Comparison of ENCODE assay signal across 17 cellular contexts in the genomic region with DNA sequence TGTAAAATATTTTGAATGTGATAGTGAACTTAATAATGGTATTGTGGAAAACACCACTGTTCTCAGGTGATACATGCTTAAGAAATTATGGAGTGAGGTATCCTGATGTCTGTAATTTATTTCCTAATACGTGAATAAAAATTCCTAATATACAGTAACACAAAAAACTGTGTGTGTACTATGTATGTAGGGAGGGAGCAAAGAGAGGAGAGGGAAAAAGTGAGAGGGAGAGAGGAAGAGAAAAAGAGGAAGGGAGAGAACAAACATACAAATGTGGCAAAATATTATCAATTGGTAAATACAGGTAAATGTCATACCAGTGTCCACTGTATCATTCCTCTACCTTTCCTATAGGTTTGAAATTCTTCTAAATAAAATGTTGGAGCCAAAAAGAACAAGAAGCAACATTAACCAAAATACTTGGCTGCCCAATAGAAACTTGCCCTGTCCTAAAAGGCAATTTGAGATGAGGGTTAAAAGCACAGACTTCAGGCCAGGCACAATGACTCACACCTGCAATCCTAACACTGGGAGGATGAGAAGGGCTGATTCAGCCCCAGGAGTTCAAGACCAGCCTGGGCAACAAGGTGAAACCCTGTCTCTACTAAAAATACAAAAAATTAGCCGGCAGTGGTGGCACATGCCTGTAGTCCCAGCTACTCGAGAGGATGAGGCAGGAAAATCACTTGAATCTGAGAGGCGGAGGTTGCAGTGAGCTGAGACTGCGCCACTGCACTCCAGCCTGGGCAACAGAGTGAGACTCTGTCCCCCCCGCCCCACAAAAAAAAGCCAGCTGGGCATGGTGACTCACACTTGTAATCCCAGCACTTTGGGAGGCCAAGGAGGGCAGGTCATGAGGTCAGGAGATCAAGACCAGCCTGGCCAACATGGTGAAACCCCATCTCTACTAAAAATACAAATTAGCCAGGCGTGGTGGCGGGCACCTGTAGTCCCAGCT. TPM values are rescaled to one million over a fixed set of nuclear protein-coding genes. Genes with fewer than 3 reads are reported as not detected.
DNase-seq lines count a peak whose midpoint lies in the region; ATAC-seq, FAIRE-seq and TF ChIP-seq lines count a peak whose summit lies in the region.
"Had no signal": no experiment of that assay in that cellular context is flagged by ENCODE, and none has a peak within 500 bp of the region (broad histone marks: within the 10 kb centered on the region; RNA-seq: fewer than 3 reads in every experiment).

No MANE protein-coding gene starts in this region.

- H4K5ac ChIP-seq in mesendoderm (ENCODE audit: low read length): no peak overlapping the region

- no peak for ATAC-seq in CD4-positive, alpha-beta T cell (ENCODE audit: poor library complexity)
- ATAC-seq in GM12878: peak; percentile 43; the same call in 2 of the 3 replicates
- no peak for ATAC-seq in HG03095 (IDR thresholded peaks at IDR 0.05; ENCODE audit: unreplicated experiment)
- ATAC-seq: activated CD4-positive, CD25-positive, alpha-beta regulatory T cell treated with anti-CD3 and anti-CD28 coated beads, Interleukin-2, amount 50 U/mL, for 24 hours had no signal

- no peak for DNase-seq in CD4-positive, alpha-beta T cell
- DNase-seq in Karpas-422 (no peak), GM12878 (ENCODE audit: low read depth, low spot score) (no peak), mesendoderm (peak; percentile 24), neuronal stem cell (ENCODE audit: low spot score) (no peak), D721Med (ENCODE audit: insufficient read length, low spot score) (no peak), NOMO-1 treated with DMSO at 0.1 percent for 48 hours (lab: John Stamatoyannopoulos, UW; ENCODE audit: unreplicated experiment) (no peak)
- DNase-seq: esophagus squamous epithelium, GF-D8, H7, NCI-H1092, NCI-H2227 treated with DMSO at 0.1 percent for 48 hours had no signal

- H3K27me3 Mint-ChIP-seq in CD4-positive, alpha-beta T cell: no peaks in the 10 kb centered on the region

- no peak for TF ChIP-seq EP300 in GM12878 (IDR thresholded peaks at IDR 0.05; ENCODE audit: borderline replicate concordance in 1 of 2, control insufficient read depth in 1 of 2, low read depth in 2 of 2, low read length in 2 of 2)

- H3K9ac ChIP-seq in Karpas-422 (ENCODE audit: low read length): no peak overlapping the region
- no peak overlapping the region for H3K9ac ChIP-seq in GM12878 (ENCODE audit: control insufficient read depth, insufficient read depth, low read length)
- H3K9ac ChIP-seq in mesendoderm (ENCODE audit: low read length): no peak overlapping the region
- H3K9ac ChIP-seq in neuronal stem cell (ENCODE audit: low read depth, low read length, poor library complexity): no peak overlapping the region

- CTCF ChIA-PET in CD4-positive, alpha-beta T cell (lab: Charles Lee): interaction anchor here (0.7 kb wide), 1 partner anchor 841 kb away, joined by 3 read pairs; no protein-coding TSS in a partner anchor
- CTCF ChIA-PET in GM12878 (lab: Yijun Ruan, JAX): interaction anchor here (1.5 to 1.8 kb wide), 2 partner anchors 11 to 39 kb away, joined by 4 to 5 read pairs; no protein-coding TSS in a partner anchor

- no peak overlapping the region for H3K4me3 Mint-ChIP-seq in CD4-positive, alpha-beta T cell

- H2BK5ac ChIP-seq in mesendoderm (ENCODE audit: low read length) (no peak overlapping the region), neuronal stem cell (ENCODE audit: low read length) (no peak overlapping the region)

- H3K4me3 ChIP-seq in Karpas-422 (ENCODE audit: low read length): no peak overlapping the region
- no peak overlapping the region for H3K4me3 ChIP-seq in GM12878
- H3K4me3 ChIP-seq in mesendoderm (ENCODE audit: low read length): no peak overlapping the region
- no peak overlapping the region for H3K4me3 ChIP-seq in neuronal stem cell (ENCODE audit: low read length in 2 of 2)
- H3K4me3 ChIP-seq: coronary artery, esophagus squamous epithelium had no signal

- peaks cover 50% of the 10 kb centered on the region for H3K36me3 Mint-ChIP-seq in CD4-positive, alpha-beta T cell (ENCODE audit: low read depth)

- peak overlapping the region; percentile 40 for H3K27ac Mint-ChIP-seq in CD4-positive, alpha-beta T cell

- H3K4me2 ChIP-seq in Karpas-422 (ENCODE audit: low read depth, low read length, poor library complexity, severe bottlenecking): peak overlapping the region; percentile 48
- no peak overlapping the region for H3K4me2 ChIP-seq in GM12878 (ENCODE audit: control insufficient read depth, insufficient read depth)
- H3K4me2 ChIP-seq in mesendoderm (ENCODE audit: low read length): no peak overlapping the region
- no peak overlapping the region for H3K4me2 ChIP-seq in neuronal stem cell (ENCODE audit: insufficient read depth, low read length, poor library complexity, severe bottlenecking)

- no peak overlapping the region for H4K8ac ChIP-seq in mesendoderm (ENCODE audit: low read depth, low read length)
- no peak overlapping the region for H4K8ac ChIP-seq in neuronal stem cell (ENCODE audit: low read depth, low read length)

- H3K4me1 Mint-ChIP-seq in CD4-positive, alpha-beta T cell (ENCODE audit: low read depth): peaks cover 56% of the 10 kb centered on the region

- no peak overlapping the region for H3K56ac ChIP-seq in mesendoderm (ENCODE audit: low read length)

- WGBS in GM12878 (ENCODE audit: insufficient coverage, insufficient replicate concordance, low lambda C conversion rate, missing lambda C conversion rate): 54% methylated on average over 8 of the region's 8 CpGs
- no CpG with 5 or more reads among the region's 8 CpGs for WGBS in mesendoderm (ENCODE audit: extremely low coverage, insufficient coverage, low lambda C conversion rate)
- no CpG with 5 or more reads among the region's 8 CpGs for WGBS in neuronal stem cell (ENCODE audit: extremely low coverage in 2 of 2, insufficient read length in 2 of 2, insufficient replicate concordance in 1 of 2), 2 donors

- no peaks in the 10 kb centered on the region for H3K9me3 ChIP-seq in CD4-positive, alpha-beta T cell (ENCODE audit: control insufficient read depth, low read length)
- H3K9me3 ChIP-seq in Karpas-422 (ENCODE audit: low read length) (no peaks in the 10 kb centered on the region), GM12878 (replicated peaks; ENCODE audit: control insufficient read depth, insufficient read depth, low read length) (no peaks in the 10 kb centered on the region), neuronal stem cell (replicated peaks in 1 of 2; ENCODE audit: control insufficient read depth in 2 of 2, insufficient read depth in 1 of 2, low read depth in 1 of 2, low read length in 2 of 2) (no peaks in the 10 kb centered on the region)
- H3K9me3 ChIP-seq: esophagus squamous epithelium had no signal

- no peak overlapping the region for H2BK12ac ChIP-seq in neuronal stem cell (ENCODE audit: low read length)

- H4K91ac ChIP-seq in neuronal stem cell (ENCODE audit: low read depth, low read length, poor library complexity): no peak overlapping the region

- H3K79me1 ChIP-seq in mesendoderm (ENCODE audit: low read length) (no peaks in the 10 kb centered on the region), neuronal stem cell (ENCODE audit: low read depth, low read length) (no peaks in the 10 kb centered on the region)

- BruUV-seq in GM12878 (replicated peaks; lab: Mats Ljungman, UMichigan): no TSS peak

- peaks cover 18% of the 10 kb centered on the region for H3K4me1 ChIP-seq in Karpas-422 (ENCODE audit: low read length)
- H3K4me1 ChIP-seq in GM12878 (ENCODE audit: control insufficient read depth, insufficient read depth, low read length): no peaks in the 10 kb centered on the region; the same call in 1 of the 2 replicates
- H3K4me1 ChIP-seq in mesendoderm (ENCODE audit: control insufficient read depth, low read depth, low read length): no peaks in the 10 kb centered on the region
- peaks cover 0 to 6% of the 10 kb centered on the region in 2 donors for H3K4me1 ChIP-seq in neuronal stem cell (ENCODE audit: control insufficient read depth in 2 of 2, insufficient read depth in 1 of 2, low read depth in 1 of 2, low read length in 2 of 2)

- H3K36me3 ChIP-seq in Karpas-422 (ENCODE audit: insufficient read depth, low read length) (no peaks in the 10 kb centered on the region), GM12878 (ENCODE audit: control insufficient read depth in 2 of 2, insufficient read depth in 2 of 2, low read length in 1 of 2) (no peaks in the 10 kb centered on the region), mesendoderm (ENCODE audit: control insufficient read depth, insufficient read depth, low read length) (no peaks in the 10 kb centered on the region), neuronal stem cell (replicated peaks in 1 of 2; ENCODE audit: control insufficient read depth in 2 of 2, insufficient read depth in 2 of 2, low read length in 2 of 2) (peaks cover 0 to 7% of the 10 kb centered on the region in 2 donors)

- POLR2A ChIA-PET in CD4-positive, alpha-beta T cell (lab: Charles Lee): no interaction called here
- POLR2A ChIA-PET in GM12878 (lab: Charles Lee): no interaction called here

- H2BK15ac ChIP-seq in mesendoderm (replicated peaks; ENCODE audit: low read depth) (no peak overlapping the region), neuronal stem cell (ENCODE audit: low read length) (no peak overlapping the region)

- H3K18ac ChIP-seq in mesendoderm (ENCODE audit: low read length) (no peak overlapping the region), neuronal stem cell (ENCODE audit: low read length) (no peak overlapping the region)

- TF ChIP-seq POLR2A in GM12878 (IDR thresholded peaks at IDR 0.05; ENCODE audit: low read depth, low read length): no peak

- RAD21 ChIA-PET in GM12878 (lab: Charles Lee; ENCODE audit: unreplicated experiment): no interaction called here

- H3K23ac ChIP-seq in mesendoderm (ENCODE audit: low read length) (no peak overlapping the region), neuronal stem cell (ENCODE audit: low read depth, low read length, poor library complexity) (no peak overlapping the region)

- intact Hi-C loops in CD4-positive, alpha-beta T cell (cut with DNase I, micrococcal nuclease): no loop called here
- intact Hi-C loops in GM12878 (cut with micrococcal nuclease; ENCODE audit: unreplicated experiment): no loop called here

- no peaks in the 10 kb centered on the region for H3K9me3 Mint-ChIP-seq in CD4-positive, alpha-beta T cell

- FAIRE-seq in GM12878 (lab: Jason Lieb, UNC) (no peak), D721Med (lab: Jason Lieb, UNC) (no peak)

- TF ChIP-seq CTCF in CD4-positive, alpha-beta T cell (IDR thresholded peaks at IDR 0.05): no peak
- no peak for TF ChIP-seq CTCF in GM12878 (IDR thresholded peaks at IDR 0.05 in 2 of 3, conservative IDR thresholded peaks at IDR 0.05 in 1 of 3; ENCODE audit: control insufficient read depth in 2 of 3, extremely low read depth in 1 of 3, insufficient read depth in 1 of 3, low read depth in 3 of 3, low read length in 3 of 3)
- no peak for TF ChIP-seq CTCF in D721Med (IDR thresholded peaks at IDR 0.05; ENCODE audit: insufficient read depth, missing control alignments)

- in situ Hi-C loops in GM12878 (cut with MboI): no loop called here

- peaks cover 80% of the 10 kb centered on the region for H3K79me2 ChIP-seq in Karpas-422 (ENCODE audit: low read length)
- H3K79me2 ChIP-seq in GM12878 (ENCODE audit: control insufficient read depth, insufficient read depth, low read length): no peaks in the 10 kb centered on the region; the same call in 1 of the 2 replicates
- no peaks in the 10 kb centered on the region for H3K79me2 ChIP-seq in mesendoderm (ENCODE audit: control insufficient read depth, insufficient read depth, low read length)

- no peak overlapping the region for H3K14ac ChIP-seq in neuronal stem cell (ENCODE audit: low read length)

- no peak overlapping the region for H2AK5ac ChIP-seq in mesendoderm (ENCODE audit: low read length)
- H2AK5ac ChIP-seq in neuronal stem cell (ENCODE audit: low read depth, low read length): no peak overlapping the region

- no peak overlapping the region for H2BK120ac ChIP-seq in mesendoderm (ENCODE audit: low read depth, low read length)
- no peak overlapping the region for H2BK120ac ChIP-seq in neuronal stem cell (ENCODE audit: low read depth, low read length)

- no peak for TF ChIP-seq RAD21 in GM12878 (IDR thresholded peaks at IDR 0.05; ENCODE audit: insufficient read depth, low read depth, low read length)

- no peaks in the 10 kb centered on the region for H4K20me1 ChIP-seq in Karpas-422 (ENCODE audit: insufficient read depth, low read depth, low read length)
- H4K20me1 ChIP-seq in GM12878 (ENCODE audit: control insufficient read depth, insufficient read depth): no peaks in the 10 kb centered on the region

- H3K27ac ChIP-seq in CD4-positive, alpha-beta T cell (ENCODE audit: low read depth, low read length): no peak overlapping the region
- H3K27ac ChIP-seq in Karpas-422 (ENCODE audit: low read length) (peak overlapping the region; percentile 12; the same call in 1 of the 2 replicates), GM12878 (ENCODE audit: control insufficient read depth, insufficient read depth) (no peak overlapping the region), mesendoderm (ENCODE audit: low read depth, low read length) (no peak overlapping the region), neuronal stem cell (replicated peaks; ENCODE audit: low read length) (no peak overlapping the region)
- H3K27ac ChIP-seq: C4-2B, coronary artery, esophagus squamous epithelium had no signal

- H3K9me2 ChIP-seq in Karpas-422 (replicated peaks; ENCODE audit: insufficient read depth, low read length): no peaks in the 10 kb centered on the region

- no peaks in the 10 kb centered on the region for H3K27me3 ChIP-seq in CD4-positive, alpha-beta T cell (ENCODE audit: control insufficient read depth, insufficient read depth, low read length)
- H3K27me3 ChIP-seq in Karpas-422 (ENCODE audit: low read length): no peaks in the 10 kb centered on the region
- no peaks in the 10 kb centered on the region for H3K27me3 ChIP-seq in GM12878 (replicated peaks in 1 of 2; ENCODE audit: control insufficient read depth in 2 of 2, insufficient read depth in 2 of 2, low read length in 1 of 2)
- no peaks in the 10 kb centered on the region for H3K27me3 ChIP-seq in mesendoderm (ENCODE audit: insufficient read depth, low read length, poor library complexity)
- no peaks in the 10 kb centered on the region for H3K27me3 ChIP-seq in neuronal stem cell (ENCODE audit: control insufficient read depth in 3 of 3, insufficient read depth in 3 of 3, low read depth in 1 of 3, low read length in 3 of 3)
- H3K27me3 ChIP-seq: esophagus squamous epithelium had no signal

- H3K4ac ChIP-seq in mesendoderm (ENCODE audit: low read depth, low read length) (no peak overlapping the region), neuronal stem cell (ENCODE audit: low read length) (no peak overlapping the region)

- SMC1A ChIA-PET in GM12878 (lab: Charles Lee; ENCODE audit: uncharacterized antibody, unreplicated experiment): no interaction called here

- no peak overlapping the region for H2AFZ ChIP-seq in Karpas-422 (ENCODE audit: low read length)
- no peak overlapping the region for H2AFZ ChIP-seq in GM12878 (ENCODE audit: control insufficient read depth, low read depth, low read length)
- no peak overlapping the region for H2AFZ ChIP-seq in neuronal stem cell (ENCODE audit: low read length)

RNA-seq across cellular contexts. Expression of a gene that starts 14.5 kb away (rescaled TPM):
- total RNA-seq in CD4-positive, alpha-beta T cell: 100 to 1,000 TPM; 106 to 115 TPM
- total RNA-seq in Karpas-422 (2014; rRNA removed; shearing (Covaris generic); ENCODE audit: low replicate concordance): 31.9 and 39.0 TPM in 2 replicates
- total RNA-seq in GM12878 (2013; cell fraction: nucleolus; rRNA removed): 40.4 and 55.4 TPM in 2 replicates
- total RNA-seq in GM12878 (2014; rRNA removed) (11.7 TPM in 2 replicates), GM12878 (2014; rRNA removed; fragmentation: Illumina TruSeq; extraction: Trizol) (10.8 and 12.0 TPM in 2 replicates), GM12878 (2021) (24.9 and 26.1 TPM in 2 replicates)
- polyA plus RNA-seq in GM12878 (2011; ENCODE audit: low read depth): 12.4 TPM
- polyA plus RNA-seq in GM12878 (2011; rRNA removed) (12.4 and 13.9 TPM in 2 replicates), GM12878 (2014; fragmentation: Illumina TruSeq; extraction: Trizol) (17.2 and 23.0 TPM in 2 replicates), GM12878 (2014; fragmentation: Nextera tagmentation; extraction: Ambion mirVana) (1 to 10 TPM; 4.6 to 6.2 TPM), GM12878 (2014; rRNA removed) (13.9 and 15.3 TPM in 2 replicates), GM12878 (2016; fragmentation: Nextera tagmentation; extraction: Ambion mirVana) (1 to 10 TPM; 7.8 to 8.9 TPM)
- polyA plus RNA-seq in GM12878 (2011; cell fraction: cytosol; rRNA removed): 11.7 and 12.3 TPM in 2 replicates
- 40.0 and 41.3 TPM in 2 replicates for polyA plus RNA-seq in GM12878 (2011; cell fraction: nucleus; rRNA removed)
- 17.9 and 18.6 TPM in 2 replicates for polyA plus RNA-seq in GM12878 (2012)
- polyA minus RNA-seq in GM12878 (2011; rRNA and poly(A)+ RNA removed): 10.0 and 12.7 TPM in 2 replicates
- 3.9 and 7.0 TPM in 2 replicates for polyA minus RNA-seq in GM12878 (2011; cell fraction: cytosol; rRNA and poly(A)+ RNA removed)
- 9.7 and 17.4 TPM in 2 replicates for polyA minus RNA-seq in GM12878 (2011; cell fraction: nucleus; rRNA and poly(A)+ RNA removed)
- 14.4 TPM for polyA plus RNA-seq in mesendoderm (2013, experiment 1 of 2)
- 14.6 TPM for polyA plus RNA-seq in mesendoderm (2013, experiment 2 of 2)
- polyA plus RNA-seq in neuronal stem cell (2013, experiment 1 of 2): 37.4 TPM
- 37.2 TPM for polyA plus RNA-seq in neuronal stem cell (2013, experiment 2 of 2)

RNA-seq across cellular contexts. Expression of a gene that starts 18.3 kb away (rescaled TPM):
- total RNA-seq in CD4-positive, alpha-beta T cell: under 1 TPM; 0.20 to 0.33 TPM
- 0.11 TPM in 1 of 2 replicates, not detected in the other for total RNA-seq in Karpas-422 (2014; rRNA removed; shearing (Covaris generic); ENCODE audit: low replicate concordance)
- 0.39 TPM in 1 of 2 replicates, not detected in the other for total RNA-seq in GM12878 (2013; cell fraction: nucleolus; rRNA removed)
- total RNA-seq in GM12878 (2014; rRNA removed) (not detected in 2 replicates), GM12878 (2014; rRNA removed; fragmentation: Illumina TruSeq; extraction: Trizol) (not detected in 2 replicates), GM12878 (2021) (0.13 and 0.16 TPM in 2 replicates)
- polyA plus RNA-seq in GM12878 (2011; ENCODE audit: low read depth): 0.12 TPM
- polyA plus RNA-seq in GM12878 (2011; rRNA removed) (0.10 TPM in 2 replicates), GM12878 (2014; fragmentation: Illumina TruSeq; extraction: Trizol) (0.14 and 0.22 TPM in 2 replicates), GM12878 (2014; fragmentation: Nextera tagmentation; extraction: Ambion mirVana) (under 1 TPM in 1 of 2 experiments, not detected in 1; 0.04 TPM), GM12878 (2014; rRNA removed) (0.14 and 0.22 TPM in 2 replicates), GM12878 (2016; fragmentation: Nextera tagmentation; extraction: Ambion mirVana) (not detected)
- polyA plus RNA-seq in GM12878 (2011; cell fraction: cytosol; rRNA removed): 0.13 and 0.24 TPM in 2 replicates
- 0.16 TPM in 2 replicates for polyA plus RNA-seq in GM12878 (2011; cell fraction: nucleus; rRNA removed)
- polyA plus RNA-seq in GM12878 (2012): 0.12 and 0.17 TPM in 2 replicates
- 0.22 TPM in 1 of 2 replicates, not detected in the other for polyA minus RNA-seq in GM12878 (2011; rRNA and poly(A)+ RNA removed)
- polyA minus RNA-seq in GM12878 (2011; cell fraction: cytosol; rRNA and poly(A)+ RNA removed): not detected in 2 replicates
- polyA minus RNA-seq in GM12878 (2011; cell fraction: nucleus; rRNA and poly(A)+ RNA removed): 0.24 and 0.57 TPM in 2 replicates
- polyA plus RNA-seq in mesendoderm (2013, experiment 1 of 2): 0.04 TPM
- polyA plus RNA-seq in mesendoderm (2013, experiment 2 of 2): 0.06 TPM
- polyA plus RNA-seq in neuronal stem cell (2013, experiment 1 of 2): 0.11 TPM
- polyA plus RNA-seq in neuronal stem cell (2013, experiment 2 of 2): 0.11 TPM
- total RNA-seq: esophagus squamous epithelium, H7, urinary bladder had no signal

RNA-seq across cellular contexts. Expression of a gene that starts 38.8 kb away (rescaled TPM):
- not detected for total RNA-seq in CD4-positive, alpha-beta T cell
- total RNA-seq in Karpas-422 (2014; rRNA removed; shearing (Covaris generic); ENCODE audit: low replicate concordance): 14.3 and 17.9 TPM in 2 replicates
- 0.79 and 1.3 TPM in 2 replicates for total RNA-seq in GM12878 (2013; cell fraction: nucleolus; rRNA removed)
- total RNA-seq in GM12878 (2014; rRNA removed): 0.51 and 1.5 TPM in 2 replicates
- 0.36 and 0.78 TPM in 2 replicates for total RNA-seq in GM12878 (2014; rRNA removed; fragmentation: Illumina TruSeq; extraction: Trizol)
- total RNA-seq in GM12878 (2021): 0.64 and 0.77 TPM in 2 replicates
- 0.16 TPM for polyA plus RNA-seq in GM12878 (2011; ENCODE audit: low read depth)
- polyA plus RNA-seq in GM12878 (2011; rRNA removed): 2.2 and 2.5 TPM in 2 replicates
- 3.1 and 4.4 TPM in 2 replicates for polyA plus RNA-seq in GM12878 (2011; cell fraction: cytosol; rRNA removed)
- polyA plus RNA-seq in GM12878 (2011; cell fraction: nucleus; rRNA removed): 1.3 and 1.9 TPM in 2 replicates
- polyA plus RNA-seq in GM12878 (2012): 0.12 and 0.73 TPM in 2 replicates
- 0.38 and 0.70 TPM in 2 replicates for polyA plus RNA-seq in GM12878 (2014; fragmentation: Illumina TruSeq; extraction: Trizol)
- under 1 TPM; 0.13 to 0.18 TPM for polyA plus RNA-seq in GM12878 (2014; fragmentation: Nextera tagmentation; extraction: Ambion mirVana)
- polyA plus RNA-seq in GM12878 (2014; rRNA removed): 0.58 and 1.9 TPM in 2 replicates
- under 1 TPM; 0.09 to 0.14 TPM for polyA plus RNA-seq in GM12878 (2016; fragmentation: Nextera tagmentation; extraction: Ambion mirVana)
- 2.8 and 6.2 TPM in 2 replicates for polyA minus RNA-seq in GM12878 (2011; rRNA and poly(A)+ RNA removed)
- polyA minus RNA-seq in GM12878 (2011; cell fraction: cytosol; rRNA and poly(A)+ RNA removed): 1.6 and 2.0 TPM in 2 replicates
- polyA minus RNA-seq in GM12878 (2011; cell fraction: nucleus; rRNA and poly(A)+ RNA removed): 3.5 and 6.3 TPM in 2 replicates
- polyA plus RNA-seq in mesendoderm (2013, experiment 1 of 2): 10.2 TPM
- 10.8 TPM for polyA plus RNA-seq in mesendoderm (2013, experiment 2 of 2)
- 0.24 TPM for polyA plus RNA-seq in neuronal stem cell (2013, experiment 1 of 2)
- polyA plus RNA-seq in neuronal stem cell (2013, experiment 2 of 2): 0.35 TPM
- total RNA-seq: esophagus squamous epithelium, urinary bladder had no signal

RNA-seq across cellular contexts. Expression of a gene that starts 43.3 kb away (rescaled TPM):
- total RNA-seq in CD4-positive, alpha-beta T cell: under 1 TPM; 0.31 to 0.85 TPM
- total RNA-seq in Karpas-422 (2014; rRNA removed; shearing (Covaris generic); ENCODE audit: low replicate concordance): 1.9 and 9.3 TPM in 2 replicates
- 0.51 and 0.69 TPM in 2 replicates for total RNA-seq in GM12878 (2013; cell fraction: nucleolus; rRNA removed)
- total RNA-seq in GM12878 (2014; rRNA removed): 0.71 and 1.0 TPM in 2 replicates
- total RNA-seq in GM12878 (2014; rRNA removed; fragmentation: Illumina TruSeq; extraction: Trizol): 0.31 and 0.32 TPM in 2 replicates
- 1.1 and 1.2 TPM in 2 replicates for total RNA-seq in GM12878 (2021)
- 0.33 TPM for polyA plus RNA-seq in GM12878 (2011; ENCODE audit: low read depth)
- 0.97 and 1.2 TPM in 2 replicates for polyA plus RNA-seq in GM12878 (2011; rRNA removed)
- 0.96 and 1.5 TPM in 2 replicates for polyA plus RNA-seq in GM12878 (2011; cell fraction: cytosol; rRNA removed)
- 4.4 and 6.4 TPM in 2 replicates for polyA plus RNA-seq in GM12878 (2011; cell fraction: nucleus; rRNA removed)
- polyA plus RNA-seq in GM12878 (2012): 0.19 and 0.28 TPM in 2 replicates
- 0.32 and 0.79 TPM in 2 replicates for polyA plus RNA-seq in GM12878 (2014; fragmentation: Illumina TruSeq; extraction: Trizol)
- polyA plus RNA-seq in GM12878 (2014; fragmentation: Nextera tagmentation; extraction: Ambion mirVana): under 1 TPM; 0.32 to 0.46 TPM
- 0.53 and 1.4 TPM in 2 replicates for polyA plus RNA-seq in GM12878 (2014; rRNA removed)
- under 1 TPM; 0.27 to 0.82 TPM for polyA plus RNA-seq in GM12878 (2016; fragmentation: Nextera tagmentation; extraction: Ambion mirVana)
- 0.98 and 1.5 TPM in 2 replicates for polyA minus RNA-seq in GM12878 (2011; rRNA and poly(A)+ RNA removed)
- polyA minus RNA-seq in GM12878 (2011; cell fraction: cytosol; rRNA and poly(A)+ RNA removed): 0.31 TPM in 1 of 2 replicates, not detected in the other
- 0.38 and 0.97 TPM in 2 replicates for polyA minus RNA-seq in GM12878 (2011; cell fraction: nucleus; rRNA and poly(A)+ RNA removed)
- 5.8 TPM for polyA plus RNA-seq in mesendoderm (2013, experiment 1 of 2)
- 7.3 TPM for polyA plus RNA-seq in mesendoderm (2013, experiment 2 of 2)
- polyA plus RNA-seq in neuronal stem cell (2013, experiment 1 of 2): 0.28 TPM
- 0.03 TPM for polyA plus RNA-seq in neuronal stem cell (2013, experiment 2 of 2)
